ENCODE assay signal across 8 cellular contexts in genomic region chr12:9925746-9926393, GRCh38. TPM values are rescaled to one million over a fixed set of nuclear protein-coding genes. Genes with fewer than 3 reads are reported as not detected.
DNase-seq lines count a peak whose midpoint lies in the region; ATAC-seq and TF ChIP-seq lines count a peak whose summit lies in the region.

No MANE protein-coding gene starts in this region.

- peaks cover 2% of the 10 kb centered on the region; the same call in 1 of the 3 replicates for H3K4me1 Mint-ChIP-seq in GM23338
- no peaks in the 10 kb centered on the region for H3K4me1 Mint-ChIP-seq in type B pancreatic cell (ENCODE audit: unreplicated experiment)

- H3K79me2 ChIP-seq in GM23338 (replicated peaks; ENCODE audit: insufficient read depth) = no peaks in the 10 kb centered on the region

- H3K36me3 ChIP-seq in GM23338 (ENCODE audit: insufficient read depth) = no peaks in the 10 kb centered on the region

- DNase-seq in CD1c-positive myeloid dendritic cell (ENCODE audit: extremely low spot score) (peak; percentile 60), GM23338 (ENCODE audit: low spot score) (peak; percentile 86), SK-MEL-5 (ENCODE audit: low read depth, low spot score) (peak; percentile 71), dermis microvascular lymphatic vessel endothelial cell (ENCODE audit: low read depth in 2 of 2) (peak; percentile 36 to 58), lung microvascular endothelial cell (ENCODE audit: low read depth in 2 of 2) (peak; percentile 64 to 67), type B pancreatic cell (ENCODE audit: extremely low spot score, unreplicated experiment) (no peak), cerebellar nuclear complex (lab: John Stamatoyannopoulos, UW) (no peak)
- DNase-seq in stimulated activated CD4-positive, alpha-beta T cell treated with anti-CD3 and anti-CD28 coated beads, Interleukin-2, amount 100 ng/mL, for 48 hours = no peak

- ATAC-seq in GM23338 = peak; percentile 95

- no peaks in the 10 kb centered on the region for H3F3A ChIP-seq in GM23338 (replicated peaks; ENCODE audit: low read depth)

- H3K27me3 ChIP-seq in GM23338 (ENCODE audit: insufficient read depth) = no peaks in the 10 kb centered on the region

- no peak overlapping the region for H3K4me2 ChIP-seq in GM23338

- H3K9me3 Mint-ChIP-seq in GM23338 (no peaks in the 10 kb centered on the region; the same call in 2 of the 3 replicates), type B pancreatic cell (no peaks in the 10 kb centered on the region)

- H3K27ac ChIP-seq in GM23338 (ENCODE audit: low read depth) = no peak overlapping the region

- no peaks in the 10 kb centered on the region for H4K20me1 ChIP-seq in GM23338 (replicated peaks; ENCODE audit: insufficient read depth)

- no peak overlapping the region for H3K4me3 Mint-ChIP-seq in GM23338
- H3K4me3 Mint-ChIP-seq in type B pancreatic cell = peak overlapping the region; percentile 35

- TF ChIP-seq CTCF in GM23338 (conservative IDR thresholded peaks at IDR 0.05; ENCODE audit: low read depth in 2 of 2) (peak; percentile 66 to 68), type B pancreatic cell (conservative IDR thresholded peaks at IDR 0.05) (peak; percentile 74)

- H3K36me3 Mint-ChIP-seq in GM23338 (ENCODE audit: low read depth) = no peaks in the 10 kb centered on the region
- H3K36me3 Mint-ChIP-seq in type B pancreatic cell = no peaks in the 10 kb centered on the region

- no peaks in the 10 kb centered on the region for H3K9me2 ChIP-seq in GM23338 (ENCODE audit: insufficient read depth)

- H3K27me3 Mint-ChIP-seq in GM23338 (ENCODE audit: insufficient read depth, low read depth, poor library complexity) = peaks cover 2% of the 10 kb centered on the region
- H3K27me3 Mint-ChIP-seq in type B pancreatic cell = peaks cover 15% of the 10 kb centered on the region

- no peak overlapping the region for H3K27ac Mint-ChIP-seq in GM23338
- H3K27ac Mint-ChIP-seq in type B pancreatic cell = no peak overlapping the region

- no peak overlapping the region for H2AFZ ChIP-seq in GM23338

- no peaks in the 10 kb centered on the region for H3K4me1 ChIP-seq in GM23338 (ENCODE audit: insufficient read depth)

- in situ Hi-C loops in SK-MEL-5 (cut with HindIII; ENCODE audit: low pct_unique_long_range_greater_than_20kb, low sequenced_read_pairs) = no loop called here

- no peak overlapping the region for H3K4me3 ChIP-seq in GM23338

TF ChIP-seq in GM23338, 12 proteins besides CTCF, POLR2A, EP300 and RAD21 (continues in another document):
- TF ChIP-seq ETS1 (IDR thresholded peaks at IDR 0.05) (no peak), POLR2AphosphoS5 (IDR thresholded peaks at IDR 0.05; ENCODE audit: low read depth) (no peak)

RNA-seq across cellular contexts. Expression of gene CLEC2A, which starts 6.3 kb away (rescaled TPM):
- not detected in 2 replicates for total RNA-seq in GM23338 (2014; rRNA removed; shearing (Covaris generic))
- not detected in 2 replicates for polyA plus RNA-seq in GM23338 (2016; fragmentation: Nextera tagmentation; extraction: Ambion mirVana)
- not detected in 2 replicates for total RNA-seq in SK-MEL-5 (2014; rRNA removed; shearing (Covaris generic))
- not detected in 2 replicates for polyA plus RNA-seq in SK-MEL-5 (2015; cell fraction: cytosol; rRNA removed)
- not detected in 2 replicates for polyA plus RNA-seq in SK-MEL-5 (2015; cell fraction: nucleus; rRNA removed)
- total RNA-seq in dermis microvascular lymphatic vessel endothelial cell = not detected in 2 replicates
- not detected in 2 replicates for total RNA-seq in lung microvascular endothelial cell
- not detected in 2 replicates for total RNA-seq in type B pancreatic cell (ENCODE audit: low replicate concordance)

RNA-seq across cellular contexts. Expression of gene KLRF2, which starts 44.6 kb away (rescaled TPM):
- total RNA-seq in GM23338 (2014; rRNA removed; shearing (Covaris generic)) = not detected in 2 replicates
- polyA plus RNA-seq in GM23338 (2016; fragmentation: Nextera tagmentation; extraction: Ambion mirVana) = not detected in 2 replicates
- total RNA-seq in SK-MEL-5 (2014; rRNA removed; shearing (Covaris generic)) = not detected in 2 replicates
- polyA plus RNA-seq in SK-MEL-5 (2015; cell fraction: cytosol; rRNA removed) = not detected in 2 replicates
- not detected in 2 replicates for polyA plus RNA-seq in SK-MEL-5 (2015; cell fraction: nucleus; rRNA removed)
- not detected in 2 replicates for total RNA-seq in dermis microvascular lymphatic vessel endothelial cell
- not detected in 2 replicates for total RNA-seq in lung microvascular endothelial cell
- total RNA-seq in type B pancreatic cell (ENCODE audit: low replicate concordance) = not detected in 2 replicates

RNA-seq across cellular contexts. Expression of gene CLEC12A, which starts 45.3 kb away (rescaled TPM):
- total RNA-seq in GM23338 (2014; rRNA removed; shearing (Covaris generic)) = not detected in 2 replicates
- polyA plus RNA-seq in GM23338 (2016; fragmentation: Nextera tagmentation; extraction: Ambion mirVana) = not detected in 2 replicates
- not detected in 2 replicates for total RNA-seq in SK-MEL-5 (2014; rRNA removed; shearing (Covaris generic))
- not detected in 2 replicates for polyA plus RNA-seq in SK-MEL-5 (2015; cell fraction: cytosol; rRNA removed)
- polyA plus RNA-seq in SK-MEL-5 (2015; cell fraction: nucleus; rRNA removed) = not detected in 2 replicates
- total RNA-seq in dermis microvascular lymphatic vessel endothelial cell (not detected in 2 replicates), lung microvascular endothelial cell (not detected in 2 replicates), type B pancreatic cell (ENCODE audit: low replicate concordance) (0.50 and 0.65 TPM in 2 replicates)

RNA-seq across cellular contexts. Expression of gene CLEC2B, which starts 56.7 kb away (rescaled TPM):
- total RNA-seq in GM23338 (2014; rRNA removed; shearing (Covaris generic)) = not detected in 2 replicates
- polyA plus RNA-seq in GM23338 (2016; fragmentation: Nextera tagmentation; extraction: Ambion mirVana) = not detected in 2 replicates
- total RNA-seq in SK-MEL-5 (2014; rRNA removed; shearing (Covaris generic)) = 13.0 and 13.1 TPM in 2 replicates
- 6.2 and 7.2 TPM in 2 replicates for polyA plus RNA-seq in SK-MEL-5 (2015; cell fraction: cytosol; rRNA removed)
- 6.4 and 7.5 TPM in 2 replicates for polyA plus RNA-seq in SK-MEL-5 (2015; cell fraction: nucleus; rRNA removed)
- total RNA-seq in dermis microvascular lymphatic vessel endothelial cell (45.4 and 53.5 TPM in 2 replicates), lung microvascular endothelial cell (26.4 and 29.2 TPM in 2 replicates), type B pancreatic cell (ENCODE audit: low replicate concordance) (not detected in 2 replicates)

Comparison
In these comparisons a context has a peak if more than half of its experiments do, and no peak if none do; other contexts are left out.
1. DNase-seq: peak in CD1c-positive myeloid dendritic cell (single experiment), GM23338 (single experiment), SK-MEL-5 (single experiment), dermis microvascular lymphatic vessel endothelial cell (2 of 2) and lung microvascular endothelial cell (2 of 2); none in type B pancreatic cell (single experiment), stimulated activated CD4-positive, alpha-beta T cell treated with anti-CD3 and anti-CD28 coated beads, Interleukin-2, amount 100 ng/mL, for 48 hours (0 of 2) and cerebellar nuclear complex (0 of 2).